9 cellular contexts compared by ENCODE assay signal in the genomic region with DNA sequence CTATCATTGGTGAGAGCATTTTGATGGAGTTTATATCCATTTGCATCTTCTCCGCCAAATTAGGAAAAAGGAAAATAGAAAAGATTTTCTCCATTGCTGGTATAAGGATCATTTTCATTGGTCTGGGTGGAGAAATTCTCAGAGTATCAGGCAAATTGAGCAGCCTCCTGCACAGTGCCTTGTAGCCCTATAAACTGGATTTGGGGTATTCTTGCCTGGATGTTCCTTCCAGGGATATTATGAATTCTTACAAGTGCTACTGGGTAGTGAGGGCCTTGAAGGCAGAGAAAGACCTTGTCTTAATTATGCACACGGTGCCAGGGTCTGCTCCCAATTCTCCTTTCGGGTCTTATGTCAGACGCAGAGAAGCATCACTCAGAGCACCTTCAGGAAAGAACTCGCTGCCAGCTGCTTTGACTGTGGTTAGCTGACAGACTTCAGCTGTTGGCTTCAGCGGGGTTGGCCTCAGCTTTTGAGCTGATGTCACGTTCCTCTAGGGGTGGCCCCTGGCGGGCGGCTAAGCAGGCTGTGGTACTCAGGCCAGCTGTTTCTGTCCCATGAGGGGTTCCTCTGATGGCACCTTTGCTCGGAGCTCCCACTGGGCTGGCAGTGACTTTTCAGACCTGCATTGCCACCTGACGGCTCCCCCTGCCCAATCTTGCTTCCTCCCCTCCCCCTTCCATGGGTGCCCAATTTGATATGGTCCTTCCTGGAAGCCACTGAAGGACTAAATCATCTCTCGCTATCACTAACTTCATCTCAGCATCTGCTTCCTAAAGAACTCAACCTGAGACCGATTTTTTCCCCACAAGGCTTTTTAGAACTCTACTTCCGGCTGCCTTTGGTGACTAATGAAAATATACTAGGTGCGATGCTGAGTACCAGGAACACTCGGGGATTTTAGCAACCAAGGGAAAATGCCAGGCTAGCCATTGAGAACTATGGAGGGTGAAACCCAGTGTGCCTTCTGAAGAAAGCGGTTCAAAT.
DNase-seq lines count a peak whose midpoint lies in the region; ATAC-seq, FAIRE-seq and TF ChIP-seq lines count a peak whose summit lies in the region.
"Had no signal": no experiment of that assay in that cellular context is flagged by ENCODE, and none has a peak within 500 bp of the region (broad histone marks: within the 10 kb centered on the region; RNA-seq: fewer than 3 reads in every experiment).

No MANE protein-coding gene starts in this region.

- no peaks in the 10 kb centered on the region for H3K9me3 Mint-ChIP-seq in activated CD4-positive, alpha-beta T cell treated with anti-CD3 and anti-CD28 coated beads for 36 hours (ENCODE audit: low read depth)
- peaks cover 9% of the 10 kb centered on the region for H3K9me3 Mint-ChIP-seq in endodermal cell

- no peaks in the 10 kb centered on the region for H3K36me3 Mint-ChIP-seq in activated CD4-positive, alpha-beta T cell treated with anti-CD3 and anti-CD28 coated beads for 36 hours (ENCODE audit: low read depth)
- H3K36me3 Mint-ChIP-seq in endodermal cell (ENCODE audit: low read depth) = no peaks in the 10 kb centered on the region

- H3K27me3 ChIP-seq in endodermal cell (ENCODE audit: control insufficient read depth, insufficient read depth, low read length, poor library complexity, severe bottlenecking) = no peaks in the 10 kb centered on the region

- H3K4me1 ChIP-seq in kidney (ENCODE audit: control insufficient read depth in 1 of 2, insufficient read depth in 1 of 2, low read depth in 1 of 2, low read length in 2 of 2) (no peaks in the 10 kb centered on the region), endodermal cell (ENCODE audit: control insufficient read depth, insufficient read depth, low read length) (no peaks in the 10 kb centered on the region)

- H3K27ac Mint-ChIP-seq in activated CD4-positive, alpha-beta T cell treated with anti-CD3 and anti-CD28 coated beads for 36 hours = peak overlapping the region; percentile 84
- no peak overlapping the region for H3K27ac Mint-ChIP-seq in endodermal cell

- H3K27ac ChIP-seq in kidney (ENCODE audit: low read depth in 2 of 2, low read length in 2 of 2) (no peak overlapping the region), endodermal cell (ENCODE audit: low read depth, low read length) (no peak overlapping the region)

- no peak for FAIRE-seq in kidney (lab: Jason Lieb, UNC)
- FAIRE-seq: islet of Langerhans had no signal

- peaks cover 28% of the 10 kb centered on the region for H3K4me1 Mint-ChIP-seq in activated CD4-positive, alpha-beta T cell treated with anti-CD3 and anti-CD28 coated beads for 36 hours
- no peaks in the 10 kb centered on the region for H3K4me1 Mint-ChIP-seq in endodermal cell

- 91 to 92% methylated on average over 6 to 17 of the region's 17 CpGs for WGBS in endodermal cell (ENCODE audit: insufficient coverage in 1 of 2, insufficient read length in 1 of 2), 2 experiments

- no peaks in the 10 kb centered on the region for H3K27me3 Mint-ChIP-seq in activated CD4-positive, alpha-beta T cell treated with anti-CD3 and anti-CD28 coated beads for 36 hours
- H3K27me3 Mint-ChIP-seq in endodermal cell (ENCODE audit: insufficient read depth) = peaks cover 3% of the 10 kb centered on the region

- H3K4me3 ChIP-seq in kidney (ENCODE audit: low read length in 2 of 2) = no peak overlapping the region
- no peak overlapping the region for H3K4me3 ChIP-seq in endodermal cell (ENCODE audit: low read length)

- peak; percentile 83 for DNase-seq in activated CD4-positive, alpha-beta T cell treated with anti-CD3 and anti-CD28 coated beads for 36 hours
- DNase-seq in kidney = peak; percentile 80
- DNase-seq in D341Med (ENCODE audit: low spot score) = no peak
- no peak for DNase-seq in omental fat pad (ENCODE audit: low spot score)
- DNase-seq in endodermal cell = no peak
- no peak for DNase-seq in kidney tubule cell (ENCODE audit: low spot score)

- H3K36me3 ChIP-seq in kidney (ENCODE audit: control insufficient read depth in 1 of 2, insufficient read depth in 2 of 2, low read length in 2 of 2) = no peaks in the 10 kb centered on the region
- no peaks in the 10 kb centered on the region for H3K36me3 ChIP-seq in endodermal cell (ENCODE audit: control insufficient read depth, insufficient read depth, low read length)

- peak; percentile 95 for ATAC-seq in GM19372 (IDR thresholded peaks at IDR 0.05; ENCODE audit: low read depth, unreplicated experiment)
- peak; percentile 81 for ATAC-seq in HG03103 (IDR thresholded peaks at IDR 0.05; ENCODE audit: low read depth, unreplicated experiment)
- peak; percentile 91 for ATAC-seq in activated CD4-positive, alpha-beta T cell treated with anti-CD3 and anti-CD28 coated beads for 36 hours
- no peak for ATAC-seq in omental fat pad (ENCODE audit: low FRiP score)

- intact Hi-C loops in activated CD4-positive, alpha-beta T cell treated with anti-CD3 and anti-CD28 coated beads for 36 hours (cut with DNase I, micrococcal nuclease) = loop anchor here (1.0 to 2.0 kb wide), 4 partner anchors 27 to 599 kb away; no protein-coding TSS in a partner anchor
- intact Hi-C loops in kidney (cut with DNase I) = no loop called here

- TF ChIP-seq CTCF in kidney (IDR thresholded peaks at IDR 0.05; ENCODE audit: borderline replicate concordance, extremely low read depth, insufficient read depth) (no peak), omental fat pad (IDR thresholded peaks at IDR 0.05) (no peak), endodermal cell (conservative IDR thresholded peaks at IDR 0.05) (no peak)

- CTCF ChIA-PET in activated CD4-positive, alpha-beta T cell treated with anti-CD3 and anti-CD28 coated beads for 36 hours (lab: Charles Lee) = no interaction called here

- POLR2A ChIA-PET in activated CD4-positive, alpha-beta T cell treated with anti-CD3 and anti-CD28 coated beads for 36 hours (lab: Charles Lee) = no interaction called here

- H3K4me3 Mint-ChIP-seq in activated CD4-positive, alpha-beta T cell treated with anti-CD3 and anti-CD28 coated beads for 36 hours = peak overlapping the region; percentile 35
- H3K4me3 Mint-ChIP-seq in endodermal cell = no peak overlapping the region

- H3K9me3 ChIP-seq in kidney (ENCODE audit: control insufficient read depth in 1 of 2, low read length in 2 of 2) = no peaks in the 10 kb centered on the region
- H3K9me3 ChIP-seq in endodermal cell (ENCODE audit: control insufficient read depth, low read length) = no peaks in the 10 kb centered on the region

- H3K9ac ChIP-seq in kidney (ENCODE audit: low read length in 2 of 2) (no peak overlapping the region), endodermal cell (ENCODE audit: extremely low read depth, low read length, poor library complexity, severe bottlenecking) (no peak overlapping the region)

Comparison
In these comparisons a context has a peak if more than half of its experiments do, and no peak if none do; other contexts are left out.
1. DNase-seq: peak in activated CD4-positive, alpha-beta T cell treated with anti-CD3 and anti-CD28 coated beads for 36 hours (single experiment) and kidney (single experiment); none in D341Med (single experiment), omental fat pad (single experiment), endodermal cell (single experiment) and kidney tubule cell (single experiment).